In the genomic region with DNA sequence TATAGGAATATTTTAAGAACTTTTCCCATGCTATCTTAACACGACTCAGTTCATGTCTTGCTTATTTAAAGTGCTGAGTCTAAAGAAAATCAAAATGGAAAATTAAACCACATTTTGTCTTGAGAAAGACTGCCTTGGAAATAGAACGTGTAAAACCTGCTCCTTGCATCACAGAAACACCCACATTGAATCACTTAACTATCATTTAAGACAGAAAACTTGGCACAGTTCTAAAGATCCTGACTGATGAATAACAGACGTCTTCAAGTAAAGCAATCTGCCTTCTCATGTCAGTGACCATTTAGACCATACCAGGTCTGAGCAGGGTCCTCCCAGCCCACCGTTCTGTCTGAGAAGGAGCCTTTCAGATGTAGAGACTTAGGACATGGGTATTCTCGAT, we compare ENCODE assay signal across 1 cellular context.
TF ChIP-seq lines count a peak whose summit lies in the region.

No MANE protein-coding gene starts in this region.

TF ChIP-seq in endothelial cell of umbilical vein, 7 proteins besides CTCF, POLR2A, EP300 and RAD21 (continued from another document):
- no peak for TF ChIP-seq GATA2 (IDR thresholded peaks at IDR 0.05; ENCODE audit: insufficient read depth, insufficient read length, low read depth, low read length)
- TF ChIP-seq MYC (IDR thresholded peaks at IDR 0.05; ENCODE audit: low read depth, low read length) = no peak
- TF ChIP-seq FOS (IDR thresholded peaks at IDR 0.05; ENCODE audit: borderline replicate concordance, insufficient read depth, low read length) = no peak
- no peak for TF ChIP-seq EZH2 (IDR thresholded peaks at IDR 0.05; ENCODE audit: borderline replicate concordance, low read depth, low read length, severe bottlenecking)
